In the genomic region with DNA sequence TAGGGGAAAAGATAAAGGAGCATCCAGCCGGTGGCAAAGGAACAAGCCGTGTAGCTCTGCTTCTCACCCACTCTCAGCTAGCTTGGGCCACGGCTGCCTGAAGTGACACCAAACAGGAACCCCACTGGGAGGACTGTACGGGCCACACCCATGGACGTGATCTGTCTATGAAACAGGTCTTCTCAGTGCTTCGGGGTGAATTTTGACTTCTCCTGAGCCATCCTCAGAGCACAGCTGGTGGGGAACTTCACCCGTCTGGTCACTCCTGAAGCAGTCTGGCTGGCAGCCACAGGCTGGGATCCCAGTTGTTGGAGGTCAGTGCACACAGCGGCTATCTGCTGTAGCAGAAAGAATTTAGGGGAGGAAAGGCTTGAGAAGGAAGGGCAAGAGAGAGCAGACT, we compare ENCODE assay signal across 1 cellular context.
TF ChIP-seq lines count a peak whose summit lies in the region.

No MANE protein-coding gene starts in this region.

TF ChIP-seq in HepG2, 621 proteins besides CTCF, POLR2A, EP300 and RAD21 (continued from another document):
- TF ChIP-seq, protein P1, sequence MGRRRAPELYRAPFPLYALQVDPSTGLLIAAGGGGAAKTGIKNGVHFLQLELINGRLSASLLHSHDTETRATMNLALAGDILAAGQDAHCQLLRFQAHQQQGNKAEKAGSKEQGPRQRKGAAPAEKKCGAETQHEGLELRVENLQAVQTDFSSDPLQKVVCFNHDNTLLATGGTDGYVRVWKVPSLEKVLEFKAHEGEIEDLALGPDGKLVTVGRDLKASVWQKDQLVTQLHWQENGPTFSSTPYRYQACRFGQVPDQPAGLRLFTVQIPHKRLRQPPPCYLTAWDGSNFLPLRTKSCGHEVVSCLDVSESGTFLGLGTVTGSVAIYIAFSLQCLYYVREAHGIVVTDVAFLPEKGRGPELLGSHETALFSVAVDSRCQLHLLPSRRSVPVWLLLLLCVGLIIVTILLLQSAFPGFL (CRISPR knock-in tag; IDR thresholded peaks at IDR 0.05), result no peak
- TF ChIP-seq NR1H2 (CRISPR knock-in tag; IDR thresholded peaks at IDR 0.05; ENCODE audit: borderline replicate concordance, low read depth) (no peak), ZNF614 (CRISPR knock-in tag; IDR thresholded peaks at IDR 0.05; ENCODE audit: borderline replicate concordance) (no peak), PPARG (CRISPR knock-in tag; conservative IDR thresholded peaks at IDR 0.05) (no peak), MED1 (CRISPR knock-in tag; IDR thresholded peaks at IDR 0.05) (no peak), ZNF10 (CRISPR knock-in tag; IDR thresholded peaks at IDR 0.05; ENCODE audit: borderline replicate concordance, low read depth) (no peak), ZFP90 (CRISPR knock-in tag; IDR thresholded peaks at IDR 0.05; ENCODE audit: borderline replicate concordance) (no peak), RNF2 (conservative IDR thresholded peaks at IDR 0.05; ENCODE audit: low read depth) (no peak), ZNF768 (CRISPR knock-in tag; IDR thresholded peaks at IDR 0.05) (no peak), ZNF556 (CRISPR knock-in tag; IDR thresholded peaks at IDR 0.05; ENCODE audit: borderline replicate concordance) (no peak), TOPORS (CRISPR knock-in tag; IDR thresholded peaks at IDR 0.05) (no peak)
- TF ChIP-seq, protein P2, sequence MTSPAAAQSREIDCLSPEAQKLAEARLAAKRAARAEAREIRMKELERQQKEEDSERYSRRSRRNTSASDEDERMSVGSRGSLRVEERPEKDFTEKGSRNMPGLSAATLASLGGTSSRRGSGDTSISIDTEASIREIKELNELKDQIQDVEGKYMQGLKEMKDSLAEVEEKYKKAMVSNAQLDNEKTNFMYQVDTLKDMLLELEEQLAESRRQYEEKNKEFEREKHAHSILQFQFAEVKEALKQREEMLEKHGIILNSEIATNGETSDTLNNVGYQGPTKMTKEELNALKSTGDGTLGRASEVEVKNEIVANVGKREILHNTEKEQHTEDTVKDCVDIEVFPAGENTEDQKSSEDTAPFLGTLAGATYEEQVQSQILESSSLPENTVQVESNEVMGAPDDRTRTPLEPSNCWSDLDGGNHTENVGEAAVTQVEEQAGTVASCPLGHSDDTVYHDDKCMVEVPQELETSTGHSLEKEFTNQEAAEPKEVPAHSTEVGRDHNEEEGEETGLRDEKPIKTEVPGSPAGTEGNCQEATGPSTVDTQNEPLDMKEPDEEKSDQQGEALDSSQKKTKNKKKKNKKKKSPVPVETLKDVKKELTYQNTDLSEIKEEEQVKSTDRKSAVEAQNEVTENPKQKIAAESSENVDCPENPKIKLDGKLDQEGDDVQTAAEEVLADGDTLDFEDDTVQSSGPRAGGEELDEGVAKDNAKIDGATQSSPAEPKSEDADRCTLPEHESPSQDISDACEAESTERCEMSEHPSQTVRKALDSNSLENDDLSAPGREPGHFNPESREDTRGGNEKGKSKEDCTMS (CRISPR knock-in tag; conservative IDR thresholded peaks at IDR 0.05), result no peak
- TF ChIP-seq, protein P3, sequence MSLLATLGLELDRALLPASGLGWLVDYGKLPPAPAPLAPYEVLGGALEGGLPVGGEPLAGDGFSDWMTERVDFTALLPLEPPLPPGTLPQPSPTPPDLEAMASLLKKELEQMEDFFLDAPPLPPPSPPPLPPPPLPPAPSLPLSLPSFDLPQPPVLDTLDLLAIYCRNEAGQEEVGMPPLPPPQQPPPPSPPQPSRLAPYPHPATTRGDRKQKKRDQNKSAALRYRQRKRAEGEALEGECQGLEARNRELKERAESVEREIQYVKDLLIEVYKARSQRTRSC (CRISPR knock-in tag; IDR thresholded peaks at IDR 0.05; ENCODE audit: low read depth), result no peak
